In the genomic region with DNA sequence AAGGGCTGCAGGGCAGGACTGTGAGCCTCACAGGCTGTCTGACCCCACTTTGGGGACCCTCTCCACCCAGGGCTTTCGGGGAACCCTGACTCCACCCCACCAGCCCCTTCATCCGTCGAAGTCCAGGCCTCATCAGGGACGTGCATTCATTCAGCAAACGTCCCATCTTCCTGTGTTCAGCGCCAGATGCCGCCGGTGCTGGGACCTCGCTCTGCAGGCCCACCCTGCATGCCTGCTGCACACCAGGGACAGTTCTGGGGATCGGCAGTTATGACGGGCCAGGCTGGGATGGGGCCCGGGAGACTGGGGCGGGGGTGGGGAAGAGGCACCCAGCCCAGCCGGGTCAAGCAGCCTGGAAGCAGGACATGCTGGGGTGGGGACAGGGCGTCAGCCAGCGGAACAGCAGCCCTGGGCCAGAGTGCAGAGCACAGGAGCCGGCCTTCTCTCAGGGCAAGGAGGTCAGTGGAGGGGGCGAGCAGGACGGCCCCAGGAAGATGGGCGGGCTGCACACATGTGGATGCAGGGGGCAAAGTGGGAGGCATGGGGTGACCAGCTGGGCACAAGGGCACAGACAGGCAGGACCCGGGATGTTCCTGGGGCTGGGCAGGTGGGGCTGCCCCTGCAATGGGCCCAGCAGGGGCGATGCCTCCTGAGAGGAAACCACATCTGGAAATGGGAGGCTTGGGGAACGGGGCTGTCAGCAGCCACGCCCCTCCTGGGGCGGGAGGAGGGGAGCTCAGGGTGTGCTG, we compare ENCODE assay signal across 19 cellular contexts. TPM values are rescaled to one million over a fixed set of nuclear protein-coding genes. Genes with fewer than 3 reads are reported as not detected.
DNase-seq lines count a peak whose midpoint lies in the region; ATAC-seq, FAIRE-seq and TF ChIP-seq lines count a peak whose summit lies in the region.
"Had no signal": no experiment of that assay in that cellular context is flagged by ENCODE, and none has a peak within 500 bp of the region (broad histone marks: within the 10 kb centered on the region; RNA-seq: fewer than 3 reads in every experiment).

No MANE protein-coding gene starts in this region.

- no peaks in the 10 kb centered on the region for H3K79me2 ChIP-seq in HepG2 (ENCODE audit: insufficient read depth, low read length)

- no peak overlapping the region for H2AFZ ChIP-seq in HepG2 (ENCODE audit: low read length)

- H3K4me3 ChIP-seq in BLaER1: no peak overlapping the region
- H3K4me3 ChIP-seq in HepG2 (replicated peaks in 1 of 3; ENCODE audit: insufficient read depth in 1 of 3, low read depth in 2 of 3, low read length in 3 of 3): no peak overlapping the region
- H3K4me3 ChIP-seq: gastroesophageal sphincter, suprapubic skin had no signal

- TF ChIP-seq EP300 in HepG2 (IDR thresholded peaks at IDR 0.05; ENCODE audit: low read depth in 2 of 2, low read length in 2 of 2): no peak
- no peak for TF ChIP-seq EP300 in HepG2 (CRISPR knock-in tag; IDR thresholded peaks at IDR 0.05; ENCODE audit: borderline replicate concordance)

- 0 out of 3 replicates have a peak, but pooled peaks have one; percentile 1 for ATAC-seq in HepG2
- ATAC-seq in GM19455 (IDR thresholded peaks at IDR 0.05; ENCODE audit: unreplicated experiment): no peak
- ATAC-seq in HG03439 (IDR thresholded peaks at IDR 0.05; ENCODE audit: unreplicated experiment): no peak
- ATAC-seq: activated CD8-positive, alpha-beta memory T cell treated with anti-CD3 and anti-CD28 coated beads, Interleukin-2, amount 10 ng/mL, durations not matched to agents 7 days and 5 days; gastroesophageal sphincter had no signal

- no TSS peak for BruUV-seq in HepG2 (replicated peaks; lab: Mats Ljungman, UMichigan)

- in situ Hi-C loops in HepG2 (cut with HindIII; ENCODE audit: extremely low pct_ligation_motif_present, low pct_unique_long_range_greater_than_20kb): no loop called here

- CTCF ChIA-PET in HepG2 (lab: Yijun Ruan, JAX; ENCODE audit: low intra/inter-chr PET ratio, low total read pairs): no interaction called here

- H3K9me3 ChIP-seq in BLaER1 (no peaks in the 10 kb centered on the region), HepG2 (ENCODE audit: low read length) (no peaks in the 10 kb centered on the region)
- H3K9me3 ChIP-seq: gastroesophageal sphincter, suprapubic skin had no signal

- H3K4me1 ChIP-seq in BLaER1 (peaks cover 53% of the 10 kb centered on the region), HepG2 (ENCODE audit: insufficient read depth, low read length) (peaks cover 40% of the 10 kb centered on the region)

- H3K36me3 ChIP-seq in BLaER1: peaks cover 75% of the 10 kb centered on the region
- peaks cover 2 to 10% of the 10 kb centered on the region in 2 experiments; a peak in 2 of 5 replicates for H3K36me3 ChIP-seq in HepG2 (replicated peaks in 1 of 2; ENCODE audit: control insufficient read depth in 1 of 2, insufficient read depth in 2 of 2, low read length in 2 of 2)

- H3K9ac ChIP-seq in BLaER1 (no peak overlapping the region), HepG2 (ENCODE audit: insufficient read depth, low read depth, low read length) (no peak overlapping the region)

- peak in 1 of 2 experiments; percentile 35; a peak in 1 of 4 replicates for TF ChIP-seq POLR2A in HepG2 (IDR thresholded peaks at IDR 0.05; ENCODE audit: insufficient read depth in 1 of 2, low read depth in 2 of 2, low read length in 2 of 2)

- intact Hi-C loops in HepG2 (cut with micrococcal nuclease; ENCODE audit: unreplicated experiment): no loop called here

- peak overlapping the region; percentile 70 for H3K4me2 ChIP-seq in BLaER1
- H3K4me2 ChIP-seq in HepG2 (ENCODE audit: low read depth, low read length): no peak overlapping the region

- POLR2A ChIA-PET in HepG2 (lab: Yijun Ruan, JAX): interaction anchor here (0.7 kb wide), 1 partner anchor 119 kb away, joined by 5 read pairs; no protein-coding TSS in a partner anchor

- H4K20me1 ChIP-seq in BLaER1 (peaks cover 73% of the 10 kb centered on the region), HepG2 (ENCODE audit: insufficient read depth, low read length) (no peaks in the 10 kb centered on the region)

- WGBS in HepG2 (ENCODE audit: low lambda C conversion rate): 69% methylated on average over 16 of the region's 25 CpGs

- TF ChIP-seq RAD21 in HepG2 (CRISPR knock-in tag; IDR thresholded peaks at IDR 0.05): no peak

- no peak for TF ChIP-seq CTCF in HepG2 (CRISPR knock-in tag; IDR thresholded peaks at IDR 0.05)

- FAIRE-seq in HepG2 (lab: Jason Lieb, UNC): no peak

- H3K27me3 ChIP-seq in BLaER1 (no peaks in the 10 kb centered on the region), HepG2 (ENCODE audit: control insufficient read depth in 1 of 2, insufficient read depth in 2 of 2, low read length in 2 of 2) (no peaks in the 10 kb centered on the region)
- H3K27me3 ChIP-seq: gastroesophageal sphincter, suprapubic skin had no signal

- no peak overlapping the region for H3K27ac ChIP-seq in BLaER1
- peak overlapping the region; percentile 66 for H3K27ac ChIP-seq in angular gyrus (ENCODE audit: low read depth, low read length)
- no peak overlapping the region for H3K27ac ChIP-seq in HepG2 (ENCODE audit: extremely low read length, insufficient read depth, low read length)
- H3K27ac ChIP-seq: epithelial cell of prostate, gastroesophageal sphincter, suprapubic skin had no signal

- DNase-seq in HuH-7.5 (ENCODE audit: low spot score): peak; percentile 51
- DNase-seq in HepG2 (ENCODE audit: low spot score): no peak
- DNase-seq in stimulated activated CD8-positive, alpha-beta memory T cell treated with anti-CD3 and anti-CD28 coated beads, Interleukin-4, amount 100 ng/mL, for 48 hours: no peak
- no peak for DNase-seq in NCI-H2107 treated with DMSO at 0.1 percent for 48 hours (lab: John Stamatoyannopoulos, UW; ENCODE audit: unreplicated experiment)
- DNase-seq: activated CD4-positive, CD25-positive, alpha-beta regulatory T cell treated with anti-CD3 and anti-CD28 coated beads, Interleukin-2, amount 50 U/mL, for 72 hours; activated CD8-positive, alpha-beta memory T cell treated with anti-CD3 and anti-CD28 coated beads, Interleukin-2, amount 10 ng/mL, durations not matched to agents 7 days and 5 days; activated gamma-delta T cell; cortex of kidney; GDM1; mammary epithelial cell; NCI-H748 treated with DMSO at 0.1 percent for 48 hours; RPMI8226 had no signal

RNA-seq across cellular contexts. Expression of a gene that starts 5.1 kb away (rescaled TPM):
- 113 and 124 TPM in 2 replicates for total RNA-seq in HepG2 (2016; rRNA removed; fragmentation: Illumina TruSeq; extraction: Trizol)
- total RNA-seq in HepG2 (2016; cell fraction: cytosol; rRNA removed; fragmentation: Illumina TruSeq; extraction: Trizol; ENCODE audit: low read depth): 167 and 206 TPM in 2 replicates
- total RNA-seq in HepG2 (2016; cell fraction: insoluble cytoplasmic fraction; rRNA removed; fragmentation: Illumina TruSeq; extraction: Trizol): 112 and 125 TPM in 2 replicates
- total RNA-seq in HepG2 (2016; cell fraction: membrane; rRNA removed; fragmentation: Illumina TruSeq; extraction: Trizol): 130 and 170 TPM in 2 replicates
- total RNA-seq in HepG2 (2016; cell fraction: nucleus; rRNA removed; fragmentation: Illumina TruSeq; extraction: Trizol): 42.6 and 51.4 TPM in 2 replicates
- polyA plus RNA-seq in HepG2 (2011; rRNA removed): 115 and 120 TPM in 2 replicates
- 103 and 156 TPM in 2 replicates for polyA plus RNA-seq in HepG2 (2011; cell fraction: cytosol; rRNA removed)
- 88.3 and 90.1 TPM in 2 replicates for polyA plus RNA-seq in HepG2 (2011; cell fraction: nucleus; rRNA removed)
- 74.3 and 76.0 TPM in 2 replicates for polyA plus RNA-seq in HepG2 (2012)
- polyA plus RNA-seq in HepG2 (2016; cell fraction: cytosol; fragmentation: Illumina TruSeq; extraction: Trizol; ENCODE audit: low read depth): 282 and 316 TPM in 2 replicates
- 152 and 183 TPM in 2 replicates for polyA plus RNA-seq in HepG2 (2016; cell fraction: insoluble cytoplasmic fraction; fragmentation: Illumina TruSeq; extraction: Trizol; ENCODE audit: low read depth)
- 195 and 222 TPM in 2 replicates for polyA plus RNA-seq in HepG2 (2016; cell fraction: membrane; fragmentation: Illumina TruSeq; extraction: Trizol; ENCODE audit: low read depth)
- 119 and 134 TPM in 2 replicates for polyA plus RNA-seq in HepG2 (2016; cell fraction: nucleus; fragmentation: Illumina TruSeq; extraction: Trizol; ENCODE audit: insufficient read depth, low read depth)
- 46.3 and 144 TPM in 2 replicates for polyA minus RNA-seq in HepG2 (2011; rRNA and poly(A)+ RNA removed; ENCODE audit: low replicate concordance)
- polyA minus RNA-seq in HepG2 (2011; cell fraction: cytosol; rRNA and poly(A)+ RNA removed): 48.8 and 63.0 TPM in 2 replicates
- 20.3 and 21.1 TPM in 2 replicates for polyA minus RNA-seq in HepG2 (2011; cell fraction: nucleus; rRNA and poly(A)+ RNA removed)

RNA-seq across cellular contexts. Expression of a gene that starts 11.2 kb away (rescaled TPM):
- total RNA-seq in HepG2 (2016; rRNA removed; fragmentation: Illumina TruSeq; extraction: Trizol): 50.5 and 79.2 TPM in 2 replicates
- 72.9 and 77.7 TPM in 2 replicates for total RNA-seq in HepG2 (2016; cell fraction: cytosol; rRNA removed; fragmentation: Illumina TruSeq; extraction: Trizol; ENCODE audit: low read depth)
- 43.4 and 84.1 TPM in 2 replicates for total RNA-seq in HepG2 (2016; cell fraction: insoluble cytoplasmic fraction; rRNA removed; fragmentation: Illumina TruSeq; extraction: Trizol)
- 104 and 106 TPM in 2 replicates for total RNA-seq in HepG2 (2016; cell fraction: membrane; rRNA removed; fragmentation: Illumina TruSeq; extraction: Trizol)
- 38.3 and 43.3 TPM in 2 replicates for total RNA-seq in HepG2 (2016; cell fraction: nucleus; rRNA removed; fragmentation: Illumina TruSeq; extraction: Trizol)
- polyA plus RNA-seq in HepG2 (2011; rRNA removed): 58.7 and 63.3 TPM in 2 replicates
- polyA plus RNA-seq in HepG2 (2011; cell fraction: cytosol; rRNA removed): 37.8 and 48.2 TPM in 2 replicates
- 99.5 and 105 TPM in 2 replicates for polyA plus RNA-seq in HepG2 (2011; cell fraction: nucleus; rRNA removed)
- 48.3 and 71.8 TPM in 2 replicates for polyA plus RNA-seq in HepG2 (2012)
- 108 and 114 TPM in 2 replicates for polyA plus RNA-seq in HepG2 (2016; cell fraction: cytosol; fragmentation: Illumina TruSeq; extraction: Trizol; ENCODE audit: low read depth)
- polyA plus RNA-seq in HepG2 (2016; cell fraction: insoluble cytoplasmic fraction; fragmentation: Illumina TruSeq; extraction: Trizol; ENCODE audit: low read depth): 86.3 and 104 TPM in 2 replicates
- 117 and 124 TPM in 2 replicates for polyA plus RNA-seq in HepG2 (2016; cell fraction: membrane; fragmentation: Illumina TruSeq; extraction: Trizol; ENCODE audit: low read depth)
- 140 and 145 TPM in 2 replicates for polyA plus RNA-seq in HepG2 (2016; cell fraction: nucleus; fragmentation: Illumina TruSeq; extraction: Trizol; ENCODE audit: insufficient read depth, low read depth)
- 26.8 and 58.6 TPM in 2 replicates for polyA minus RNA-seq in HepG2 (2011; rRNA and poly(A)+ RNA removed; ENCODE audit: low replicate concordance)
- polyA minus RNA-seq in HepG2 (2011; cell fraction: cytosol; rRNA and poly(A)+ RNA removed): 32.1 and 33.1 TPM in 2 replicates
- 35.5 and 41.4 TPM in 2 replicates for polyA minus RNA-seq in HepG2 (2011; cell fraction: nucleus; rRNA and poly(A)+ RNA removed)

RNA-seq across cellular contexts. Expression of a gene that starts 12.5 kb away (rescaled TPM):
- total RNA-seq in HepG2 (2016; rRNA removed; fragmentation: Illumina TruSeq; extraction: Trizol): 41.9 and 66.9 TPM in 2 replicates
- 18.8 and 21.5 TPM in 2 replicates for total RNA-seq in HepG2 (2016; cell fraction: cytosol; rRNA removed; fragmentation: Illumina TruSeq; extraction: Trizol; ENCODE audit: low read depth)
- 44.6 and 65.2 TPM in 2 replicates for total RNA-seq in HepG2 (2016; cell fraction: insoluble cytoplasmic fraction; rRNA removed; fragmentation: Illumina TruSeq; extraction: Trizol)
- 20.5 and 26.2 TPM in 2 replicates for total RNA-seq in HepG2 (2016; cell fraction: membrane; rRNA removed; fragmentation: Illumina TruSeq; extraction: Trizol)
- 38.7 and 47.0 TPM in 2 replicates for total RNA-seq in HepG2 (2016; cell fraction: nucleus; rRNA removed; fragmentation: Illumina TruSeq; extraction: Trizol)
- 34.3 and 39.2 TPM in 2 replicates for polyA plus RNA-seq in HepG2 (2011; rRNA removed)
- 40.7 and 105 TPM in 2 replicates for polyA plus RNA-seq in HepG2 (2011; cell fraction: cytosol; rRNA removed)
- polyA plus RNA-seq in HepG2 (2011; cell fraction: nucleus; rRNA removed): 81.3 and 103 TPM in 2 replicates
- 23.8 and 33.4 TPM in 2 replicates for polyA plus RNA-seq in HepG2 (2012)
- 23.8 and 28.5 TPM in 2 replicates for polyA plus RNA-seq in HepG2 (2016; cell fraction: cytosol; fragmentation: Illumina TruSeq; extraction: Trizol; ENCODE audit: low read depth)
- 44.9 and 52.6 TPM in 2 replicates for polyA plus RNA-seq in HepG2 (2016; cell fraction: insoluble cytoplasmic fraction; fragmentation: Illumina TruSeq; extraction: Trizol; ENCODE audit: low read depth)
- polyA plus RNA-seq in HepG2 (2016; cell fraction: membrane; fragmentation: Illumina TruSeq; extraction: Trizol; ENCODE audit: low read depth): 17.9 and 21.2 TPM in 2 replicates
- 72.2 and 84.5 TPM in 2 replicates for polyA plus RNA-seq in HepG2 (2016; cell fraction: nucleus; fragmentation: Illumina TruSeq; extraction: Trizol; ENCODE audit: insufficient read depth, low read depth)
- polyA minus RNA-seq in HepG2 (2011; rRNA and poly(A)+ RNA removed; ENCODE audit: low replicate concordance): 40.5 and 74.3 TPM in 2 replicates
- 34.4 and 46.1 TPM in 2 replicates for polyA minus RNA-seq in HepG2 (2011; cell fraction: cytosol; rRNA and poly(A)+ RNA removed)
- polyA minus RNA-seq in HepG2 (2011; cell fraction: nucleus; rRNA and poly(A)+ RNA removed): 8.9 and 9.0 TPM in 2 replicates

RNA-seq across cellular contexts. Expression of a gene that starts 42.0 kb away (rescaled TPM):
- 695 and 780 TPM in 2 replicates for total RNA-seq in HepG2 (2016; rRNA removed; fragmentation: Illumina TruSeq; extraction: Trizol)
- 693 and 734 TPM in 2 replicates for total RNA-seq in HepG2 (2016; cell fraction: cytosol; rRNA removed; fragmentation: Illumina TruSeq; extraction: Trizol; ENCODE audit: low read depth)
- 654 and 886 TPM in 2 replicates for total RNA-seq in HepG2 (2016; cell fraction: insoluble cytoplasmic fraction; rRNA removed; fragmentation: Illumina TruSeq; extraction: Trizol)
- 967 and 1,125 TPM in 2 replicates for total RNA-seq in HepG2 (2016; cell fraction: membrane; rRNA removed; fragmentation: Illumina TruSeq; extraction: Trizol)
- 240 and 299 TPM in 2 replicates for total RNA-seq in HepG2 (2016; cell fraction: nucleus; rRNA removed; fragmentation: Illumina TruSeq; extraction: Trizol)
- polyA plus RNA-seq in HepG2 (2011; rRNA removed): 1,411 and 1,504 TPM in 2 replicates
- polyA plus RNA-seq in HepG2 (2011; cell fraction: cytosol; rRNA removed): 2,214 and 3,196 TPM in 2 replicates
- 923 and 1,023 TPM in 2 replicates for polyA plus RNA-seq in HepG2 (2011; cell fraction: nucleus; rRNA removed)
- 1,504 and 2,202 TPM in 2 replicates for polyA plus RNA-seq in HepG2 (2012)
- polyA plus RNA-seq in HepG2 (2016; cell fraction: cytosol; fragmentation: Illumina TruSeq; extraction: Trizol; ENCODE audit: low read depth): 1,868 and 2,054 TPM in 2 replicates
- polyA plus RNA-seq in HepG2 (2016; cell fraction: insoluble cytoplasmic fraction; fragmentation: Illumina TruSeq; extraction: Trizol; ENCODE audit: low read depth): 1,628 and 1,692 TPM in 2 replicates
- polyA plus RNA-seq in HepG2 (2016; cell fraction: membrane; fragmentation: Illumina TruSeq; extraction: Trizol; ENCODE audit: low read depth): 2,328 and 2,419 TPM in 2 replicates
- 895 and 898 TPM in 2 replicates for polyA plus RNA-seq in HepG2 (2016; cell fraction: nucleus; fragmentation: Illumina TruSeq; extraction: Trizol; ENCODE audit: insufficient read depth, low read depth)
- 538 and 916 TPM in 2 replicates for polyA minus RNA-seq in HepG2 (2011; rRNA and poly(A)+ RNA removed; ENCODE audit: low replicate concordance)
- polyA minus RNA-seq in HepG2 (2011; cell fraction: cytosol; rRNA and poly(A)+ RNA removed): 647 and 682 TPM in 2 replicates
- 109 and 140 TPM in 2 replicates for polyA minus RNA-seq in HepG2 (2011; cell fraction: nucleus; rRNA and poly(A)+ RNA removed)

RNA-seq across cellular contexts. Expression of a gene that starts 53.7 kb away (rescaled TPM):
- total RNA-seq in HepG2 (2016; rRNA removed; fragmentation: Illumina TruSeq; extraction: Trizol): 0.22 TPM in 1 of 2 replicates, not detected in the other
- under 0.01 TPM in 1 of 2 replicates, not detected in the other for total RNA-seq in HepG2 (2016; cell fraction: cytosol; rRNA removed; fragmentation: Illumina TruSeq; extraction: Trizol; ENCODE audit: low read depth)
- 0.02 and 0.27 TPM in 2 replicates for total RNA-seq in HepG2 (2016; cell fraction: insoluble cytoplasmic fraction; rRNA removed; fragmentation: Illumina TruSeq; extraction: Trizol)
- 0.24 TPM in 1 of 2 replicates, not detected in the other for total RNA-seq in HepG2 (2016; cell fraction: membrane; rRNA removed; fragmentation: Illumina TruSeq; extraction: Trizol)
- 0.25 and 0.28 TPM in 2 replicates for total RNA-seq in HepG2 (2016; cell fraction: nucleus; rRNA removed; fragmentation: Illumina TruSeq; extraction: Trizol)
- 0.08 and 0.16 TPM in 2 replicates for polyA plus RNA-seq in HepG2 (2011; rRNA removed)
- polyA plus RNA-seq in HepG2 (2011; cell fraction: cytosol; rRNA removed): 0.04 and 0.07 TPM in 2 replicates
- polyA plus RNA-seq in HepG2 (2011; cell fraction: nucleus; rRNA removed): 0.37 and 0.61 TPM in 2 replicates
- 0.11 and 0.28 TPM in 2 replicates for polyA plus RNA-seq in HepG2 (2012)
- polyA plus RNA-seq in HepG2 (2016; cell fraction: cytosol; fragmentation: Illumina TruSeq; extraction: Trizol; ENCODE audit: low read depth): not detected in 2 replicates
- polyA plus RNA-seq in HepG2 (2016; cell fraction: insoluble cytoplasmic fraction; fragmentation: Illumina TruSeq; extraction: Trizol; ENCODE audit: low read depth): not detected in 2 replicates
- polyA plus RNA-seq in HepG2 (2016; cell fraction: membrane; fragmentation: Illumina TruSeq; extraction: Trizol; ENCODE audit: low read depth): not detected in 2 replicates
- 0.18 and 0.40 TPM in 2 replicates for polyA plus RNA-seq in HepG2 (2016; cell fraction: nucleus; fragmentation: Illumina TruSeq; extraction: Trizol; ENCODE audit: insufficient read depth, low read depth)
- 0.40 and 0.77 TPM in 2 replicates for polyA minus RNA-seq in HepG2 (2011; rRNA and poly(A)+ RNA removed; ENCODE audit: low replicate concordance)
- 0.35 and 0.49 TPM in 2 replicates for polyA minus RNA-seq in HepG2 (2011; cell fraction: cytosol; rRNA and poly(A)+ RNA removed)
- 0.52 and 0.75 TPM in 2 replicates for polyA minus RNA-seq in HepG2 (2011; cell fraction: nucleus; rRNA and poly(A)+ RNA removed)
